Comparison of ENCODE assay signal across 22 cellular contexts in genomic region chr1:162405800-162406199, GRCh38. TPM values are rescaled to one million over a fixed set of nuclear protein-coding genes. Genes with fewer than 3 reads are reported as not detected.
"Had no signal": no experiment of that assay in that cellular context is flagged by ENCODE, and none has a peak within 500 bp of the region (broad histone marks: within the 10 kb centered on the region; RNA-seq: fewer than 3 reads in every experiment).

No MANE protein-coding gene starts in this region.

- H3K79me2 ChIP-seq: hepatocyte had no signal

- H3K4me3 Mint-ChIP-seq: activated CD8-positive, alpha-beta T cell treated with anti-CD3 and anti-CD28 coated beads for 36 hours; effector memory CD8-positive, alpha-beta T cell; nephron progenitor cell; stimulated activated naive B cell treated with anti-CD40 and anti-IgM and Interleukin-4, amounts not matched to agents 10 μg/mL and 1 μg/mL and 100 μg/mL, for 72 hours; WTC11 had no signal

- ATAC-seq: activated CD8-positive, alpha-beta T cell treated with anti-CD3 and anti-CD28 coated beads for 36 hours; activated naive CD4-positive, alpha-beta T cell treated with anti-CD3 and anti-CD28 coated beads, Interleukin-2, amount 50 U/mL, for 72 hours; effector memory CD8-positive, alpha-beta T cell; left ventricle myocardium superior; stimulated activated naive B cell treated with anti-CD40 and anti-IgM and Interleukin-4, amounts not matched to agents 10 μg/mL and 1 μg/mL and 100 μg/mL, for 72 hours; WTC11 had no signal

- H3K4me1 ChIP-seq: uterus had no signal

- H3K36me3 ChIP-seq: tibial nerve, uterus had no signal

- H3K9me3 Mint-ChIP-seq: activated CD8-positive, alpha-beta T cell treated with anti-CD3 and anti-CD28 coated beads for 36 hours; activated naive CD4-positive, alpha-beta T cell treated with anti-CD3 and anti-CD28 coated beads, Interleukin-2, amount 50 U/mL, for 72 hours; effector memory CD8-positive, alpha-beta T cell; nephron progenitor cell; stimulated activated naive B cell treated with anti-CD40 and anti-IgM and Interleukin-4, amounts not matched to agents 10 μg/mL and 1 μg/mL and 100 μg/mL, for 72 hours; WTC11 had no signal

- H3K27ac ChIP-seq: hepatocyte, tibial nerve, uterus had no signal

- H3K4me2 ChIP-seq: hepatocyte had no signal

- H3K36me3 Mint-ChIP-seq: activated naive CD4-positive, alpha-beta T cell treated with anti-CD3 and anti-CD28 coated beads, Interleukin-2, amount 50 U/mL, for 72 hours; stimulated activated naive B cell treated with anti-CD40 and anti-IgM and Interleukin-4, amounts not matched to agents 10 μg/mL and 1 μg/mL and 100 μg/mL, for 72 hours; WTC11 had no signal

- DNase-seq: activated CD4-positive, alpha-beta T cell treated with anti-CD3 and anti-CD28 coated beads for 48 hours; activated CD8-positive, alpha-beta T cell treated with anti-CD3 and anti-CD28 coated beads for 36 hours; activated effector memory CD4-positive, alpha-beta T cell treated with anti-CD3 and anti-CD28 coated beads, Interleukin-2, amount 50 U/mL, for 16 hours; activated T-cell treated with anti-CD3 and anti-CD28 coated beads, Interleukin-2, amount 50 U/mL, for 48 hours; effector memory CD8-positive, alpha-beta T cell; erythroblast; left ventricle myocardium superior; mesenchymal stem cell; nephron progenitor cell; stimulated activated CD4-positive, alpha-beta T cell treated with anti-CD3 and anti-CD28 coated beads, Interleukin-2, amount 100 ng/mL, for 48 hours; stimulated activated naive B cell treated with anti-CD40 and anti-IgM and Interleukin-4, amounts not matched to agents 10 μg/mL and 1 μg/mL and 100 μg/mL, for 72 hours; SW 1271; uterus had no signal

- H3K9me3 ChIP-seq: tibial nerve, uterus had no signal

- H3K4me3 ChIP-seq: hepatocyte, tibial nerve, uterus had no signal

- H3K27me3 ChIP-seq: hepatocyte, tibial nerve, uterus had no signal

- H3K4me1 Mint-ChIP-seq: nephron progenitor cell; stimulated activated naive B cell treated with anti-CD40 and anti-IgM and Interleukin-4, amounts not matched to agents 10 μg/mL and 1 μg/mL and 100 μg/mL, for 72 hours had no signal

- H2AFZ ChIP-seq: hepatocyte had no signal

- H3K27ac Mint-ChIP-seq: activated CD8-positive, alpha-beta T cell treated with anti-CD3 and anti-CD28 coated beads for 36 hours; activated naive CD4-positive, alpha-beta T cell treated with anti-CD3 and anti-CD28 coated beads, Interleukin-2, amount 50 U/mL, for 72 hours; effector memory CD8-positive, alpha-beta T cell; nephron progenitor cell; stimulated activated naive B cell treated with anti-CD40 and anti-IgM and Interleukin-4, amounts not matched to agents 10 μg/mL and 1 μg/mL and 100 μg/mL, for 72 hours; WTC11 had no signal

RNA-seq across cellular contexts. Expression of gene SH2D1B, which starts 6.1 kb away (rescaled TPM):
- total RNA-seq: activated CD8-positive, alpha-beta T cell treated with anti-CD3 and anti-CD28 coated beads for 36 hours; hepatocyte; kidney epithelial cell; pulmonary artery endothelial cell; T-helper 2 cell treated with Interferon-gamma antibody and Interleukin-4, amounts not matched to agents 100 ng/mL and 5 ng/mL, for 36 hours; tibial nerve; WTC11 had no signal
- polyA plus RNA-seq: hepatocyte had no signal

RNA-seq across cellular contexts. Expression of gene C1orf226, which starts 24.3 kb away (rescaled TPM):
- total RNA-seq: T-helper 2 cell treated with Interferon-gamma antibody and Interleukin-4, amounts not matched to agents 100 ng/mL and 5 ng/mL, for 36 hours had no signal

RNA-seq across cellular contexts. Expression of gene SPATA46, which starts 29.1 kb away (rescaled TPM):
- total RNA-seq: activated CD8-positive, alpha-beta T cell treated with anti-CD3 and anti-CD28 coated beads for 36 hours; activated naive CD4-positive, alpha-beta T cell treated with anti-CD3 and anti-CD28 coated beads, Interleukin-2, amount 50 U/mL, for 72 hours; hepatocyte; kidney epithelial cell; left ventricle myocardium superior; omental fat pad; pulmonary artery endothelial cell; subcutaneous adipose tissue; T-helper 2 cell treated with Interferon-gamma antibody and Interleukin-4, amounts not matched to agents 100 ng/mL and 5 ng/mL, for 36 hours; tibial nerve; uterus; WTC11 had no signal
- polyA plus RNA-seq: hepatocyte had no signal
